16 cellular contexts compared by ENCODE assay signal in genomic region chr5:136030252-136030651, GRCh38. TPM values are rescaled to one million over a fixed set of nuclear protein-coding genes. Genes with fewer than 3 reads are reported as not detected.
DNase-seq lines count a peak whose midpoint lies in the region; ATAC-seq and TF ChIP-seq lines count a peak whose summit lies in the region.
"Had no signal": no experiment of that assay in that cellular context is flagged by ENCODE, and none has a peak within 500 bp of the region (broad histone marks: within the 10 kb centered on the region; RNA-seq: fewer than 3 reads in every experiment).

No MANE protein-coding gene starts in this region.

- peaks cover 3% of the 10 kb centered on the region for H3K27me3 Mint-ChIP-seq in HFFc6 (ENCODE audit: insufficient read depth)
- peaks cover 33% of the 10 kb centered on the region for H3K27me3 Mint-ChIP-seq in GM23338 (ENCODE audit: insufficient read depth, low read depth, poor library complexity)

- H3K27me3 ChIP-seq in breast epithelium (no peaks in the 10 kb centered on the region), kidney epithelial cell (ENCODE audit: control insufficient read depth, insufficient read depth, low read length) (no peaks in the 10 kb centered on the region), GM23338 (ENCODE audit: insufficient read depth) (peaks cover 43% of the 10 kb centered on the region)
- H3K27me3 ChIP-seq: SJSA1 had no signal

- H3K27ac Mint-ChIP-seq in HFFc6, result no peak overlapping the region; the same call in 1 of the 2 replicates
- no peak overlapping the region for H3K27ac Mint-ChIP-seq in GM23338
- H3K27ac Mint-ChIP-seq: WTC11 had no signal

- no peaks in the 10 kb centered on the region for H3K9me3 ChIP-seq in breast epithelium
- H3K9me3 ChIP-seq: SJSA1 had no signal

- H3K9me3 Mint-ChIP-seq in HFFc6 (no peaks in the 10 kb centered on the region), GM23338 (no peaks in the 10 kb centered on the region)
- H3K9me3 Mint-ChIP-seq: WTC11 had no signal

- H3K4me3 Mint-ChIP-seq in HFFc6 (peak overlapping the region; percentile 87), GM23338 (no peak overlapping the region)

- no peak for TF ChIP-seq CTCF in HFFc6 (IDR thresholded peaks at IDR 0.05)
- no peak for TF ChIP-seq CTCF in breast epithelium (IDR thresholded peaks at IDR 0.05)
- TF ChIP-seq CTCF in kidney epithelial cell (IDR thresholded peaks at IDR 0.05; ENCODE audit: insufficient read depth, low read length, poor library complexity, severe bottlenecking), result no peak
- no peak for TF ChIP-seq CTCF in GM23338 (conservative IDR thresholded peaks at IDR 0.05; ENCODE audit: low read depth in 2 of 2)

- no peaks in the 10 kb centered on the region; the same call in 1 of the 2 replicates for H4K20me1 ChIP-seq in GM23338 (replicated peaks; ENCODE audit: insufficient read depth)

- no peak for ATAC-seq in HG03095 (IDR thresholded peaks at IDR 0.05; ENCODE audit: unreplicated experiment)
- ATAC-seq in HG02588 (IDR thresholded peaks at IDR 0.05; ENCODE audit: unreplicated experiment), result no peak
- ATAC-seq in GM23338, result no peak
- ATAC-seq: stimulated activated naive CD8-positive, alpha-beta T cell treated with anti-CD3 and anti-CD28 coated beads, Interleukin-15, Interleukin-2, amounts not matched to agents 100 U/mL and 50 U/mL, for 24 hours; WTC11 had no signal

- H3K36me3 Mint-ChIP-seq in HFFc6 (ENCODE audit: low read depth) (peaks cover 21% of the 10 kb centered on the region), GM23338 (ENCODE audit: low read depth) (no peaks in the 10 kb centered on the region)
- H3K36me3 Mint-ChIP-seq: WTC11 had no signal

- H3K79me2 ChIP-seq in GM23338 (replicated peaks; ENCODE audit: insufficient read depth), result no peaks in the 10 kb centered on the region

- peak overlapping the region; percentile 53 to 69 (median 57) for H3K4me3 ChIP-seq in breast epithelium
- peak overlapping the region; percentile 62 for H3K4me3 ChIP-seq in kidney epithelial cell (ENCODE audit: low read depth, low read length)
- peak overlapping the region in 4 of 7 experiments; percentile 30 to 54 (median 50) for H3K4me3 ChIP-seq in skin epidermis
- H3K4me3 ChIP-seq in GM23338, result no peak overlapping the region

- H3K27ac ChIP-seq in breast epithelium (no peak overlapping the region), skin epidermis (peak overlapping the region in 11 of 21 experiments; percentile 20 to 90 (median 76)), GM23338 (ENCODE audit: low read depth) (no peak overlapping the region)
- H3K27ac ChIP-seq: SJSA1 had no signal

- no peak for TF ChIP-seq POLR2A in breast epithelium (IDR thresholded peaks at IDR 0.05)

- no peaks in the 10 kb centered on the region for H3K36me3 ChIP-seq in breast epithelium
- peaks cover 4% of the 10 kb centered on the region for H3K36me3 ChIP-seq in kidney epithelial cell (ENCODE audit: control insufficient read depth, insufficient read depth, low read length)
- H3K36me3 ChIP-seq in GM23338 (ENCODE audit: insufficient read depth), result no peaks in the 10 kb centered on the region; the same call in 1 of the 2 replicates

- H3F3A ChIP-seq in GM23338 (replicated peaks; ENCODE audit: low read depth), result no peaks in the 10 kb centered on the region

- H3K4me1 ChIP-seq in breast epithelium (peaks cover 9 to 12% of the 10 kb centered on the region in 2 donors), GM23338 (ENCODE audit: insufficient read depth) (peaks cover 2% of the 10 kb centered on the region; the same call in 1 of the 2 replicates)

- H3K9me2 ChIP-seq in GM23338 (ENCODE audit: insufficient read depth), result no peaks in the 10 kb centered on the region

- H2AFZ ChIP-seq in GM23338, result no peak overlapping the region

- H3K4me1 Mint-ChIP-seq in HFFc6 (ENCODE audit: low read depth), result peaks cover 61% of the 10 kb centered on the region
- H3K4me1 Mint-ChIP-seq in GM23338, result peaks cover 9% of the 10 kb centered on the region; the same call in 2 of the 3 replicates

- no peak for DNase-seq in HFFc6
- DNase-seq in breast epithelium (ENCODE audit: low spot score in 2 of 2), result no peak
- no peak for DNase-seq in kidney epithelial cell (ENCODE audit: low read depth)
- no peak for DNase-seq in posterior vena cava (ENCODE audit: low spot score)
- no peak for DNase-seq in GM23338 (ENCODE audit: low spot score)
- DNase-seq: activated CD8-positive, alpha-beta memory T cell treated with anti-CD3 and anti-CD28 coated beads, Interleukin-2, amount 50 U/mL, for 4 hours; COR-L47; effector CD4-positive, alpha-beta T cell; NCI-H1092 treated with DMSO at 0.1 percent for 48 hours; NCI-H82; stimulated activated naive CD8-positive, alpha-beta T cell treated with anti-CD3 and anti-CD28 coated beads, Interleukin-15, Interleukin-2, amounts not matched to agents 100 U/mL and 50 U/mL, for 24 hours had no signal

- intact Hi-C loops in breast epithelium (cut with DNase I; ENCODE audit: low total_unique reads), result no loop called here
- intact Hi-C loops in posterior vena cava (cut with DNase I), result no loop called here

- H3K4me2 ChIP-seq in GM23338, result no peak overlapping the region

TF ChIP-seq in GM23338, 12 proteins besides CTCF, POLR2A, EP300 and RAD21 (continues in another document):
- TF ChIP-seq JUNB (IDR thresholded peaks at IDR 0.05; ENCODE audit: unreplicated experiment), result no peak
- TF ChIP-seq, protein P1, sequence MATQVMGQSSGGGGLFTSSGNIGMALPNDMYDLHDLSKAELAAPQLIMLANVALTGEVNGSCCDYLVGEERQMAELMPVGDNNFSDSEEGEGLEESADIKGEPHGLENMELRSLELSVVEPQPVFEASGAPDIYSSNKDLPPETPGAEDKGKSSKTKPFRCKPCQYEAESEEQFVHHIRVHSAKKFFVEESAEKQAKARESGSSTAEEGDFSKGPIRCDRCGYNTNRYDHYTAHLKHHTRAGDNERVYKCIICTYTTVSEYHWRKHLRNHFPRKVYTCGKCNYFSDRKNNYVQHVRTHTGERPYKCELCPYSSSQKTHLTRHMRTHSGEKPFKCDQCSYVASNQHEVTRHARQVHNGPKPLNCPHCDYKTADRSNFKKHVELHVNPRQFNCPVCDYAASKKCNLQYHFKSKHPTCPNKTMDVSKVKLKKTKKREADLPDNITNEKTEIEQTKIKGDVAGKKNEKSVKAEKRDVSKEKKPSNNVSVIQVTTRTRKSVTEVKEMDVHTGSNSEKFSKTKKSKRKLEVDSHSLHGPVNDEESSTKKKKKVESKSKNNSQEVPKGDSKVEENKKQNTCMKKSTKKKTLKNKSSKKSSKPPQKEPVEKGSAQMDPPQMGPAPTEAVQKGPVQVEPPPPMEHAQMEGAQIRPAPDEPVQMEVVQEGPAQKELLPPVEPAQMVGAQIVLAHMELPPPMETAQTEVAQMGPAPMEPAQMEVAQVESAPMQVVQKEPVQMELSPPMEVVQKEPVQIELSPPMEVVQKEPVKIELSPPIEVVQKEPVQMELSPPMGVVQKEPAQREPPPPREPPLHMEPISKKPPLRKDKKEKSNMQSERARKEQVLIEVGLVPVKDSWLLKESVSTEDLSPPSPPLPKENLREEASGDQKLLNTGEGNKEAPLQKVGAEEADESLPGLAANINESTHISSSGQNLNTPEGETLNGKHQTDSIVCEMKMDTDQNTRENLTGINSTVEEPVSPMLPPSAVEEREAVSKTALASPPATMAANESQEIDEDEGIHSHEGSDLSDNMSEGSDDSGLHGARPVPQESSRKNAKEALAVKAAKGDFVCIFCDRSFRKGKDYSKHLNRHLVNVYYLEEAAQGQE (IDR thresholded peaks at IDR 0.05; ENCODE audit: unreplicated experiment), result no peak
- no peak for TF ChIP-seq ETS1 (IDR thresholded peaks at IDR 0.05)

RNA-seq across cellular contexts. Expression of gene TGFBI, which starts 1.5 kb away (rescaled TPM):
- 100 to 1,000 TPM; 529 to 911 (median 784) TPM for total RNA-seq in HFFc6 (2021; fragmentation: NEBNext Ultra II Directional; extraction: Animal tissue kit (Norgen Biotek cat#: 25700))
- total RNA-seq in breast epithelium, result 100 to 1,000 TPM in 1 of 3 donors, 10 to 100 TPM in 2; 40.4 to 145 (median 45.2) TPM
- total RNA-seq in kidney epithelial cell, result 443 and 453 TPM in 2 replicates
- 100 to 1,000 TPM; 173 to 286 TPM for total RNA-seq in posterior vena cava
- total RNA-seq in GM23338 (2014; rRNA removed; shearing (Covaris generic)), result 8.2 and 8.9 TPM in 2 replicates
- polyA plus RNA-seq in GM23338 (2016; fragmentation: Nextera tagmentation; extraction: Ambion mirVana), result 8.0 and 9.4 TPM in 2 replicates

Comparison
In these comparisons a context has a peak if more than half of its experiments do, and no peak if none do; other contexts are left out.
1. H3K27ac ChIP-seq: peak in skin epidermis (11 of 21); none in breast epithelium (0 of 2) and GM23338 (single experiment).